ENCODE assay signal across 23 cellular contexts in genomic region chr2:135494503-135494902, GRCh38. TPM values are rescaled to one million over a fixed set of nuclear protein-coding genes. Genes with fewer than 3 reads are reported as not detected.
DNase-seq lines count a peak whose midpoint lies in the region; ATAC-seq, FAIRE-seq and TF ChIP-seq lines count a peak whose summit lies in the region.
"Had no signal": no experiment of that assay in that cellular context is flagged by ENCODE, and none has a peak within 500 bp of the region (broad histone marks: within the 10 kb centered on the region; RNA-seq: fewer than 3 reads in every experiment).

No MANE protein-coding gene starts in this region.

- DNase-seq in EL (peak; percentile 5), NCI-H460 (ENCODE audit: extremely low read depth, low read depth) (peak; percentile 16), choroid plexus epithelial cell (ENCODE audit: low read depth) (peak; percentile 66), psoas muscle (no peak), NCI-H2196 (lab: John Stamatoyannopoulos, UW; ENCODE audit: unreplicated experiment) (no peak), AG08395 (ENCODE audit: low spot score) (no peak), HK-2 (ENCODE audit: unreplicated experiment) (no peak), HTR-8/SVneo (ENCODE audit: insufficient read length, low spot score) (no peak)
- DNase-seq: activated CD4-positive, alpha-beta T cell treated with anti-CD3 and anti-CD28 coated beads, Interleukin-2, amount 50 U/mL, for 1 hour; activated CD8-positive, alpha-beta memory T cell treated with anti-CD3 and anti-CD28 coated beads, Interleukin-2, amount 50 U/mL, for 4 hours; activated effector memory CD4-positive, alpha-beta T cell treated with Interleukin-2 at 50 U/mL for 16 hours; HFFc6; NCI-H1694; NCI-H2171 treated with DMSO at 0.1 percent for 48 hours; NCI-H774; spleen; stimulated activated CD4-positive, alpha-beta T cell treated with anti-CD3 and anti-CD28 coated beads, Interleukin-4, amount 100 ng/mL, for 24 hours; T-helper 17 cell; upper lobe of right lung; WERI-Rb-1 had no signal

- H3K27me3 ChIP-seq in psoas muscle (ENCODE audit: insufficient read depth in 3 of 3, low read length in 2 of 3): no peaks in the 10 kb centered on the region
- H3K27me3 ChIP-seq: hepatocyte, SJSA1, spleen, upper lobe of right lung had no signal

- peak; percentile 91 to 95 (median 94) for ATAC-seq in psoas muscle
- ATAC-seq: Panc1, T-helper 17 cell, upper lobe of right lung had no signal

- 32 to 56% (median 34%) methylated on average over 1 of the region's 1 CpG for WGBS in psoas muscle, 3 donors

- intact Hi-C loops in psoas muscle (cut with DNase I): no loop called here

- FAIRE-seq in HTR-8/SVneo (lab: Jason Lieb, UNC): no peak

- TF ChIP-seq CTCF in choroid plexus epithelial cell (conservative IDR thresholded peaks at IDR 0.05; ENCODE audit: low read depth, low read length) (no peak), psoas muscle (IDR thresholded peaks at IDR 0.05) (no peak)

- peaks cover 8% of the 10 kb centered on the region for H3K9me3 ChIP-seq in psoas muscle
- H3K9me3 ChIP-seq: SJSA1 had no signal

- H3K4me3 ChIP-seq in choroid plexus epithelial cell (ENCODE audit: low read depth, low read length): no peak overlapping the region
- no peak overlapping the region for H3K4me3 ChIP-seq in psoas muscle
- H3K4me3 ChIP-seq: hepatocyte, SJSA1, spleen, upper lobe of right lung had no signal

- H3K27ac ChIP-seq in psoas muscle: peak overlapping the region; percentile 88
- H3K27ac ChIP-seq: hepatocyte, SJSA1, spleen, upper lobe of right lung, WERI-Rb-1 had no signal

- H3K4me1 ChIP-seq in psoas muscle: peaks cover 7% of the 10 kb centered on the region
- H3K4me1 ChIP-seq: SJSA1, spleen, upper lobe of right lung had no signal

- H3K36me3 ChIP-seq in psoas muscle (ENCODE audit: insufficient read depth in 1 of 2, low read depth in 1 of 2): no peaks in the 10 kb centered on the region
- H3K36me3 ChIP-seq: upper lobe of right lung, WERI-Rb-1 had no signal

RNA-seq across cellular contexts. Expression of gene ZRANB3, which starts 36.5 kb away (rescaled TPM):
- total RNA-seq in NCI-H460 (2014; rRNA removed; shearing (Covaris generic)): 16.5 and 18.2 TPM in 2 replicates
- 8.7 and 17.6 TPM in 2 replicates for polyA plus RNA-seq in NCI-H460 (2014; cell fraction: nucleus; rRNA removed)
- total RNA-seq in psoas muscle: 1 to 10 TPM; 4.0 to 6.4 (median 4.8) TPM
- polyA plus RNA-seq in psoas muscle: 1 to 10 TPM; 1.3 to 3.1 (median 2.1) TPM

RNA-seq across cellular contexts. Expression of gene R3HDM1, which starts 36.8 kb away (rescaled TPM):
- 22.5 and 23.6 TPM in 2 replicates for total RNA-seq in NCI-H460 (2014; rRNA removed; shearing (Covaris generic))
- 9.9 and 13.5 TPM in 2 replicates for polyA plus RNA-seq in NCI-H460 (2014; cell fraction: nucleus; rRNA removed)
- total RNA-seq in psoas muscle: 10 to 100 TPM; 17.5 to 25.3 (median 22.1) TPM
- 10 to 100 TPM in 1 of 3 donors, 1 to 10 TPM in 2; 4.6 to 24.7 (median 9.0) TPM for polyA plus RNA-seq in psoas muscle

Comparison
In these comparisons a context has a peak if more than half of its experiments do, and no peak if none do; other contexts are left out.
1. DNase-seq: peak in EL (single experiment), NCI-H460 (single experiment) and choroid plexus epithelial cell (single experiment); none in psoas muscle (0 of 2), NCI-H2196 (single experiment), AG08395 (single experiment), HK-2 (single experiment) and HTR-8/SVneo (single experiment).